In the genomic region with DNA sequence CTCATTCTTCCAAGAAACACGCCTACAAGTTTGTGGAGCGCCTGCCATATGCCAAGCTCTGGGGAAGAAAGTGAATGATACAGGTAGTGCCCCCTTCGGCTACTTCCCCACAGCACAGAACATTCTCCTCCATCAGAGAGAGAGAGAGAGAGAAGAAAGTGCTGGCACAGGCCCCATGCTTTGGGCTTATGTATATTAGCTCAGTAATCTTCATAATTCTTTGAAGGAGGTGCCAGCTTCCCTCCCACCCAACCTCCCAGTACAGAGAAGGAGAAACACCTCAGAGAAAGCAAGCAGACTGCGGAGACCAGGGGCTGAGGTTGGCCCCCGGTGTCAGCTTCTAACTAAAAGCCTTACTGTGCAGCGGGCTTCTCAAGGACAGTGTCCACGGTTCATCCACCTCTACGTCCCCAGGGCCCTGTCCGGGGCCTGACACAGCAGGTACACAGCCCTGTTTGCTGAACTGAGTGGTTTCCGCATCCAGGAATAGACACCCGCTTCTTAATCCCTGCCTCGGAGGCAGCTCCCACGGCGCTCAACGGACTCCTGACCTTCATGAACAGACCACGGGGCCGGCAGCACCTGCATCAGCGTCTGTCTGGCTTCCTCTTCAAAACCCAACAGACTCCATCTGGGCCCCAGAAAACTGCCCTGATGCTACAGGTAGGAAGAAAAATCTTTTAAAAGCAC, we compare ENCODE assay signal across 19 cellular contexts. TPM values are rescaled to one million over a fixed set of nuclear protein-coding genes. Genes with fewer than 3 reads are reported as not detected.
DNase-seq lines count a peak whose midpoint lies in the region; ATAC-seq and TF ChIP-seq lines count a peak whose summit lies in the region.
"Had no signal": no experiment of that assay in that cellular context is flagged by ENCODE, and none has a peak within 500 bp of the region (broad histone marks: within the 10 kb centered on the region; RNA-seq: fewer than 3 reads in every experiment).

No MANE protein-coding gene starts in this region.

- intact Hi-C loops in posterior vena cava (cut with DNase I), result no loop called here

- H3K4me2 ChIP-seq in BLaER1, result peak overlapping the region; percentile 75
- peak overlapping the region in 8 of 11 experiments; percentile 51 to 84 (median 70); a peak in 13 of 22 replicates for H3K4me2 ChIP-seq in BLaER1 treated with 17β-estradiol and CSF1 and Interleukin-3, amounts not matched to agents 10 nM and 100 nM
- H3K4me2 ChIP-seq: GM23338 had no signal

- H3K36me3 Mint-ChIP-seq in activated T-cell treated with anti-CD3 and anti-CD28 coated beads, Interleukin-2, amount 50 U/mL, for 72 hours (ENCODE audit: insufficient read depth in 2 of 2), result peaks cover 0 to 3% of the 10 kb centered on the region in 2 donors
- H3K36me3 Mint-ChIP-seq: CD14-positive monocyte had no signal

- peaks cover 4% of the 10 kb centered on the region for H3K4me1 Mint-ChIP-seq in activated T-cell treated with anti-CD3 and anti-CD28 coated beads, Interleukin-2, amount 50 U/mL, for 72 hours (ENCODE audit: low read depth)
- H3K4me1 Mint-ChIP-seq: CD14-positive monocyte had no signal

- no peak for ATAC-seq in HG02970 (IDR thresholded peaks at IDR 0.05; ENCODE audit: low FRiP score, unreplicated experiment)
- ATAC-seq in activated T-cell treated with anti-CD3 and anti-CD28 coated beads, Interleukin-2, amount 50 U/mL, for 72 hours (replicated peaks in 1 of 2), result no peak
- ATAC-seq: GM23338 had no signal

- no peaks in the 10 kb centered on the region for H4K20me1 ChIP-seq in BLaER1
- no peaks in the 10 kb centered on the region for H4K20me1 ChIP-seq in BLaER1 treated with 17β-estradiol and CSF1 and Interleukin-3, amounts not matched to agents 10 nM and 100 nM

- H3K4me1 ChIP-seq in BLaER1 (peaks cover 60% of the 10 kb centered on the region), tibial nerve (no peaks in the 10 kb centered on the region)
- H3K4me1 ChIP-seq in BLaER1 treated with 17β-estradiol and CSF1 and Interleukin-3, amounts not matched to agents 10 nM and 100 nM, result peaks cover 6 to 55% (median 34%) of the 10 kb centered on the region in 10 experiments; a peak in 19 of 20 replicates

- H3K27ac ChIP-seq in BLaER1 (peak overlapping the region; percentile 32; the same call in 1 of the 2 replicates), caudate nucleus (ENCODE audit: low read depth, low read length) (peak overlapping the region; percentile 30), tibial nerve (no peak overlapping the region)
- H3K27ac ChIP-seq in BLaER1 treated with 17β-estradiol and CSF1 and Interleukin-3, amounts not matched to agents 10 nM and 100 nM, result no peak overlapping the region
- H3K27ac ChIP-seq: HL-60 had no signal

- no peak overlapping the region for H3K9ac ChIP-seq in BLaER1
- H3K9ac ChIP-seq in BLaER1 treated with 17β-estradiol and CSF1 and Interleukin-3, amounts not matched to agents 10 nM and 100 nM, result no peak overlapping the region

- H3K27ac Mint-ChIP-seq in activated T-cell treated with anti-CD3 and anti-CD28 coated beads, Interleukin-2, amount 50 U/mL, for 72 hours, result no peak overlapping the region
- H3K27ac Mint-ChIP-seq: CD14-positive monocyte, GM23338 had no signal

- DNase-seq in caudate nucleus (lab: John Stamatoyannopoulos, UW) (peak in 7 of 61 donors; percentile 15 to 67 (median 28)), posterior vena cava (ENCODE audit: low spot score) (peak; percentile 69), tibial nerve (ENCODE audit: low spot score in 2 of 2) (no peak)
- no peak for DNase-seq in activated T-cell treated with anti-CD3 and anti-CD28 coated beads, Interleukin-2, amount 50 U/mL, for 72 hours
- no peak for DNase-seq in activated effector memory CD4-positive, alpha-beta T cell treated with anti-CD3 and anti-CD28 coated beads, Interleukin-2, amount 50 U/mL, for 16 hours
- DNase-seq: ACHN; BE2C; CD4-positive, alpha-beta memory T cell; DMS153; DMS79; GDM1; HCEC 1CT had no signal

- WGBS in tibial nerve, 2 donors, result 80 to 83% methylated on average over 18 of the region's 18 CpGs

- no peak for TF ChIP-seq CTCF in tibial nerve (IDR thresholded peaks at IDR 0.05)

- peaks cover 0 to 1% of the 10 kb centered on the region in 2 donors for H3K9me3 Mint-ChIP-seq in activated T-cell treated with anti-CD3 and anti-CD28 coated beads, Interleukin-2, amount 50 U/mL, for 72 hours
- H3K9me3 Mint-ChIP-seq: GM23338 had no signal

- H3K9me3 ChIP-seq in BLaER1 (peaks cover under 1% of the 10 kb centered on the region), tibial nerve (peaks cover 0 to 6% (median 0%) of the 10 kb centered on the region in 4 donors)
- H3K9me3 ChIP-seq in BLaER1 treated with 17β-estradiol and CSF1 and Interleukin-3, amounts not matched to agents 10 nM and 100 nM (replicated peaks in 1 of 11), result peaks cover 0 to 5% (median 3%) of the 10 kb centered on the region in 11 experiments; a peak in 13 of 22 replicates
- H3K9me3 ChIP-seq: BE2C had no signal

- no peak overlapping the region for H3K4me3 Mint-ChIP-seq in activated T-cell treated with anti-CD3 and anti-CD28 coated beads, Interleukin-2, amount 50 U/mL, for 72 hours
- H3K4me3 Mint-ChIP-seq: CD14-positive monocyte; CD4-positive, alpha-beta memory T cell; GM23338 had no signal

- H3K27me3 Mint-ChIP-seq in activated T-cell treated with anti-CD3 and anti-CD28 coated beads, Interleukin-2, amount 50 U/mL, for 72 hours (ENCODE audit: low read depth), result peaks cover 7% of the 10 kb centered on the region
- H3K27me3 Mint-ChIP-seq: CD4-positive, alpha-beta memory T cell had no signal

- H3K4me3 ChIP-seq in BLaER1 (no peak overlapping the region), tibial nerve (no peak overlapping the region)
- H3K4me3 ChIP-seq in BLaER1 treated with 17β-estradiol and CSF1 and Interleukin-3, amounts not matched to agents 10 nM and 100 nM, result no peak overlapping the region
- H3K4me3 ChIP-seq: GM23338 had no signal

- TF ChIP-seq POLR2A in tibial nerve (IDR thresholded peaks at IDR 0.05), result no peak

- no peak for TF ChIP-seq EP300 in tibial nerve (IDR thresholded peaks at IDR 0.05)

- H3K27me3 ChIP-seq in BLaER1 (no peaks in the 10 kb centered on the region), tibial nerve (no peaks in the 10 kb centered on the region)
- no peaks in the 10 kb centered on the region for H3K27me3 ChIP-seq in BLaER1 treated with 17β-estradiol and CSF1 and Interleukin-3, amounts not matched to agents 10 nM and 100 nM
- H3K27me3 ChIP-seq: BE2C had no signal

- H3K36me3 ChIP-seq in BLaER1, result no peaks in the 10 kb centered on the region
- H3K36me3 ChIP-seq in BLaER1 treated with 17β-estradiol and CSF1 and Interleukin-3, amounts not matched to agents 10 nM and 100 nM, result peaks cover 0 to 2% (median 0%) of the 10 kb centered on the region in 11 experiments; a peak in 3 of 22 replicates
- no peaks in the 10 kb centered on the region for H3K36me3 ChIP-seq in tibial nerve
- H3K36me3 ChIP-seq: BE2C had no signal

RNA-seq across cellular contexts. Expression of gene JAKMIP1, which starts 50.2 kb away (rescaled TPM):
- total RNA-seq in posterior vena cava, result under 1 TPM; 0.14 TPM
- total RNA-seq in activated T-cell treated with anti-CD3 and anti-CD28 coated beads, Interleukin-2, amount 50 U/mL, for 72 hours, result 10 to 100 TPM in 1 of 2 donors, 1 to 10 TPM in 1; 9.0 to 33.7 TPM
- 1 to 10 TPM in 2 of 4 donors, under 1 TPM in 2; 0.30 to 2.5 (median 1.2) TPM for total RNA-seq in tibial nerve
- total RNA-seq: HT1080 had no signal

Comparison
In these comparisons a context has a peak if more than half of its experiments do, and no peak if none do; other contexts are left out.
1. H3K27ac ChIP-seq: peak in BLaER1 (single experiment) and caudate nucleus (single experiment); none in BLaER1 treated with 17β-estradiol and CSF1 and Interleukin-3, amounts not matched to agents 10 nM and 100 nM (0 of 11) and tibial nerve (0 of 4).